In the genomic region with DNA sequence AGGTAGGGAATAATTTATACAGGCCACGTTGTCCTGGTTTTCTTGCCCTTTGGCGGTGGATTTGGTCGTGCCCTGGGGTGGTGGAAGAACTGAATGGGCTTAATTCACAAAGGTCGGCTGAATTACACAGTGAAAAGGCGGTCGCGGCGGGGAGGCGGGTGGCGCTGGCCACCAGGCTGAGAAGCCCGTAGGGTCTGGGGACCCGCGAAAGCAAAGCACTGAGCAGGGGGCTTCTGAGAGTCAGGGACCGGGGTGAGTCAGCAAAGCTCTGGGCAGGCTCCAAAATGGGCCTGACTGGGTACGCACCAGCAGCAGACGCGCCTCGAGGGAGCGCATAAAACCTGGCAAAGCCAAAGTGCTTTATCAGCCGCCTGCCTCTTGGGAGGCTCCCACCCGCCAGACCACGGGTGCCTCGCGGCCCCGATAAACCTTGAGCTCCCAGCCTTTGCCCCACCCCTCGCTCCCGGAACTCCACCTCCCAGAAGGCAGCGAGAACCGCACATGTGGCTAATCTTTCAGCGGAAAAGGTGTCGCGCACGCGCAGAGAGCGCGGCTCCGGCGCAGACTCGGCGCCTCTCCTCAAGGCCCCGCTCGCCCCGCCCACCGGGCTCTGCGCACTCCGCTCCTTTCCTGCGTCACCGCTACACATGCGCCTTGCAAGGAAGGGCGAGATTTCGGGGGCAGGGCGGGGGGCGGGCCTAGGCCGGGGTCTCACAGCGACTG, we compare ENCODE assay signal across 1 cellular context.
A peak's percentile ranks its signal among the peaks of the same experiment; 100 is the strongest.
TF ChIP-seq lines count a peak whose summit lies in the region.

No MANE protein-coding gene starts in this region.

TF ChIP-seq in K562, 482 proteins besides CTCF, POLR2A, EP300 and RAD21 (continued from another document and continues in another):
- TF ChIP-seq, protein P1, sequence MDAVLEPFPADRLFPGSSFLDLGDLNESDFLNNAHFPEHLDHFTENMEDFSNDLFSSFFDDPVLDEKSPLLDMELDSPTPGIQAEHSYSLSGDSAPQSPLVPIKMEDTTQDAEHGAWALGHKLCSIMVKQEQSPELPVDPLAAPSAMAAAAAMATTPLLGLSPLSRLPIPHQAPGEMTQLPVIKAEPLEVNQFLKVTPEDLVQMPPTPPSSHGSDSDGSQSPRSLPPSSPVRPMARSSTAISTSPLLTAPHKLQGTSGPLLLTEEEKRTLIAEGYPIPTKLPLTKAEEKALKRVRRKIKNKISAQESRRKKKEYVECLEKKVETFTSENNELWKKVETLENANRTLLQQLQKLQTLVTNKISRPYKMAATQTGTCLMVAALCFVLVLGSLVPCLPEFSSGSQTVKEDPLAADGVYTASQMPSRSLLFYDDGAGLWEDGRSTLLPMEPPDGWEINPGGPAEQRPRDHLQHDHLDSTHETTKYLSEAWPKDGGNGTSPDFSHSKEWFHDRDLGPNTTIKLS (IDR thresholded peaks at IDR 0.05; ENCODE audit: borderline replicate concordance, low read depth), result peak; percentile 85
- TF ChIP-seq NRF1 (conservative IDR thresholded peaks at IDR 0.05 in 1 of 2, IDR thresholded peaks at IDR 0.05 in 1 of 2) (peak; percentile 100), CBFA2T3 (IDR thresholded peaks at IDR 0.05) (peak; percentile 94), ZBTB7A (IDR thresholded peaks at IDR 0.05; ENCODE audit: borderline replicate concordance, control insufficient read depth, low read depth, low read length) (peak; percentile 63; the same call in 1 of the 2 replicates), HCFC1 (IDR thresholded peaks at IDR 0.05; ENCODE audit: low read depth, low read length) (peak; percentile 90), ZNF143 (CRISPR knock-in tag; IDR thresholded peaks at IDR 0.05) (peak; percentile 79), KAT8 (IDR thresholded peaks at IDR 0.05; ENCODE audit: low read depth) (no peak), HDAC1 (IDR thresholded peaks at IDR 0.05) (peak in 1 of 2 experiments; percentile 21; a peak in 2 of 4 replicates), ZNF23 (CRISPR knock-in tag; IDR thresholded peaks at IDR 0.05) (0 out of 2 replicates have a peak, but pooled peaks have one; percentile 25), HDAC2 (IDR thresholded peaks at IDR 0.05) (peak; percentile 76; the same call in 1 of the 2 replicates), TRIM24 (IDR thresholded peaks at IDR 0.05) (peak; percentile 13 to 47; a peak in 2 of 4 replicates), RBM22 (IDR thresholded peaks at IDR 0.05; ENCODE audit: low read depth, low read length, poor library complexity, severe bottlenecking) (peak; percentile 75), SIX5 (IDR thresholded peaks at IDR 0.05; ENCODE audit: borderline replicate concordance in 1 of 2, insufficient read depth in 1 of 2, low read depth in 1 of 2, low read length in 2 of 2) (peak; percentile 45 to 47; a peak in 3 of 4 replicates), ZBTB17 (CRISPR knock-in tag; IDR thresholded peaks at IDR 0.05) (peak; percentile 56; the same call in 1 of the 2 replicates), MIER1 (IDR thresholded peaks at IDR 0.05; ENCODE audit: low read depth) (no peak), YY1 (IDR thresholded peaks at IDR 0.05; ENCODE audit: borderline replicate concordance in 1 of 3, control insufficient read depth in 1 of 3, extremely low read depth in 1 of 3, insufficient read depth in 3 of 3, insufficient read length in 1 of 3, insufficient replicate concordance in 2 of 3, low read depth in 1 of 3, low read length in 2 of 3) (peak in 1 of 3 experiments; percentile 58), NFE2 (IDR thresholded peaks at IDR 0.05; ENCODE audit: low read depth) (peak; percentile 80; the same call in 1 of the 2 replicates), PHB (CRISPR knock-in tag; IDR thresholded peaks at IDR 0.05) (0 out of 2 replicates have a peak, but pooled peaks have one; percentile 45), BCOR (IDR thresholded peaks at IDR 0.05) (peak; percentile 51), HNRNPLL (IDR thresholded peaks at IDR 0.05; ENCODE audit: low read depth, low read length, poor library complexity, severe bottlenecking) (peak; percentile 96), SNRNP70 (optimal IDR thresholded peaks at IDR 0.05; ENCODE audit: low read depth, low read length) (no peak), PHF21A (IDR thresholded peaks at IDR 0.05; ENCODE audit: borderline replicate concordance, low read depth) (0 out of 2 replicates have a peak, but pooled peaks have one; percentile 39), ETV1 (tag; conservative IDR thresholded peaks at IDR 0.05; ENCODE audit: low read depth) (peak; percentile 28), ZNF12 (CRISPR knock-in tag; IDR thresholded peaks at IDR 0.05) (no peak), KAT2B (IDR thresholded peaks at IDR 0.05; ENCODE audit: low read depth, low read length) (no peak), HLTF (IDR thresholded peaks at IDR 0.05) (no peak), CTBP1 (IDR thresholded peaks at IDR 0.05; ENCODE audit: borderline replicate concordance) (peak; percentile 72)
- TF ChIP-seq, protein P2, sequence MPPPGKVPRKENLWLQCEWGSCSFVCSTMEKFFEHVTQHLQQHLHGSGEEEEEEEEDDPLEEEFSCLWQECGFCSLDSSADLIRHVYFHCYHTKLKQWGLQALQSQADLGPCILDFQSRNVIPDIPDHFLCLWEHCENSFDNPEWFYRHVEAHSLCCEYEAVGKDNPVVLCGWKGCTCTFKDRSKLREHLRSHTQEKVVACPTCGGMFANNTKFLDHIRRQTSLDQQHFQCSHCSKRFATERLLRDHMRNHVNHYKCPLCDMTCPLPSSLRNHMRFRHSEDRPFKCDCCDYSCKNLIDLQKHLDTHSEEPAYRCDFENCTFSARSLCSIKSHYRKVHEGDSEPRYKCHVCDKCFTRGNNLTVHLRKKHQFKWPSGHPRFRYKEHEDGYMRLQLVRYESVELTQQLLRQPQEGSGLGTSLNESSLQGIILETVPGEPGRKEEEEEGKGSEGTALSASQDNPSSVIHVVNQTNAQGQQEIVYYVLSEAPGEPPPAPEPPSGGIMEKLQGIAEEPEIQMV (tag; conservative IDR thresholded peaks at IDR 0.05; ENCODE audit: low read depth), result no peak
- TF ChIP-seq, protein P3, sequence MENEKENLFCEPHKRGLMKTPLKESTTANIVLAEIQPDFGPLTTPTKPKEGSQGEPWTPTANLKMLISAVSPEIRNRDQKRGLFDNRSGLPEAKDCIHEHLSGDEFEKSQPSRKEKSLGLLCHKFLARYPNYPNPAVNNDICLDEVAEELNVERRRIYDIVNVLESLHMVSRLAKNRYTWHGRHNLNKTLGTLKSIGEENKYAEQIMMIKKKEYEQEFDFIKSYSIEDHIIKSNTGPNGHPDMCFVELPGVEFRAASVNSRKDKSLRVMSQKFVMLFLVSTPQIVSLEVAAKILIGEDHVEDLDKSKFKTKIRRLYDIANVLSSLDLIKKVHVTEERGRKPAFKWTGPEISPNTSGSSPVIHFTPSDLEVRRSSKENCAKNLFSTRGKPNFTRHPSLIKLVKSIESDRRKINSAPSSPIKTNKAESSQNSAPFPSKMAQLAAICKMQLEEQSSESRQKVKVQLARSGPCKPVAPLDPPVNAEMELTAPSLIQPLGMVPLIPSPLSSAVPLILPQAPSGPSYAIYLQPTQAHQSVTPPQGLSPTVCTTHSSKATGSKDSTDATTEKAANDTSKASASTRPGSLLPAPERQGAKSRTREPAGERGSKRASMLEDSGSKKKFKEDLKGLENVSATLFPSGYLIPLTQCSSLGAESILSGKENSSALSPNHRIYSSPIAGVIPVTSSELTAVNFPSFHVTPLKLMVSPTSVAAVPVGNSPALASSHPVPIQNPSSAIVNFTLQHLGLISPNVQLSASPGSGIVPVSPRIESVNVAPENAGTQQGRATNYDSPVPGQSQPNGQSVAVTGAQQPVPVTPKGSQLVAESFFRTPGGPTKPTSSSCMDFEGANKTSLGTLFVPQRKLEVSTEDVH (IDR thresholded peaks at IDR 0.05; ENCODE audit: low read depth, partially characterized antibody), result no peak
- TF ChIP-seq, protein P4, sequence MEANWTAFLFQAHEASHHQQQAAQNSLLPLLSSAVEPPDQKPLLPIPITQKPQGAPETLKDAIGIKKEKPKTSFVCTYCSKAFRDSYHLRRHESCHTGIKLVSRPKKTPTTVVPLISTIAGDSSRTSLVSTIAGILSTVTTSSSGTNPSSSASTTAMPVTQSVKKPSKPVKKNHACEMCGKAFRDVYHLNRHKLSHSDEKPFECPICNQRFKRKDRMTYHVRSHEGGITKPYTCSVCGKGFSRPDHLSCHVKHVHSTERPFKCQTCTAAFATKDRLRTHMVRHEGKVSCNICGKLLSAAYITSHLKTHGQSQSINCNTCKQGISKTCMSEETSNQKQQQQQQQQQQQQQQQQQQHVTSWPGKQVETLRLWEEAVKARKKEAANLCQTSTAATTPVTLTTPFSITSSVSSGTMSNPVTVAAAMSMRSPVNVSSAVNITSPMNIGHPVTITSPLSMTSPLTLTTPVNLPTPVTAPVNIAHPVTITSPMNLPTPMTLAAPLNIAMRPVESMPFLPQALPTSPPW (CRISPR knock-in tag; IDR thresholded peaks at IDR 0.05), result peak; percentile 85
- TF ChIP-seq, protein P5, sequence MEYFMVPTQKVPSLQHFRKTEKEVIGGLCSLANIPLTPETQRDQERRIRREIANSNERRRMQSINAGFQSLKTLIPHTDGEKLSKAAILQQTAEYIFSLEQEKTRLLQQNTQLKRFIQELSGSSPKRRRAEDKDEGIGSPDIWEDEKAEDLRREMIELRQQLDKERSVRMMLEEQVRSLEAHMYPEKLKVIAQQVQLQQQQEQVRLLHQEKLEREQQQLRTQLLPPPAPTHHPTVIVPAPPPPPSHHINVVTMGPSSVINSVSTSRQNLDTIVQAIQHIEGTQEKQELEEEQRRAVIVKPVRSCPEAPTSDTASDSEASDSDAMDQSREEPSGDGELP (CRISPR knock-in tag; IDR thresholded peaks at IDR 0.05; ENCODE audit: borderline replicate concordance), result peak; percentile 95
- TF ChIP-seq, protein P6, sequence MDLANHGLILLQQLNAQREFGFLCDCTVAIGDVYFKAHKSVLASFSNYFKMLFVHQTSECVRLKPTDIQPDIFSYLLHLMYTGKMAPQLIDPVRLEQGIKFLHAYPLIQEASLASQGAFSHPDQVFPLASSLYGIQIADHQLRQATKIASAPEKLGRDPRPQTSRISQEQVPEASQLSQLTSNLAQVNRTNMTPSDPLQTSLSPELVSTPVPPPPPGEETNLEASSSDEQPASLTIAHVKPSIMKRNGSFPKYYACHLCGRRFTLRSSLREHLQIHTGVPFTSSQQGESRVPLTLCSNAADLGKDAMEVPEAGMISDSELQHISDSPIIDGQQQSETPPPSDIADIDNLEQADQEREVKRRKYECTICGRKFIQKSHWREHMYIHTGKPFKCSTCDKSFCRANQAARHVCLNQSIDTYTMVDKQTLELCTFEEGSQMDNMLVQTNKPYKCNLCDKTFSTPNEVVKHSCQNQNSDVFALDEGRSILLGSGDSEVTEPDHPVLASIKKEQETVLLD (IDR thresholded peaks at IDR 0.05), result peak; percentile 99
- TF ChIP-seq, protein P7, sequence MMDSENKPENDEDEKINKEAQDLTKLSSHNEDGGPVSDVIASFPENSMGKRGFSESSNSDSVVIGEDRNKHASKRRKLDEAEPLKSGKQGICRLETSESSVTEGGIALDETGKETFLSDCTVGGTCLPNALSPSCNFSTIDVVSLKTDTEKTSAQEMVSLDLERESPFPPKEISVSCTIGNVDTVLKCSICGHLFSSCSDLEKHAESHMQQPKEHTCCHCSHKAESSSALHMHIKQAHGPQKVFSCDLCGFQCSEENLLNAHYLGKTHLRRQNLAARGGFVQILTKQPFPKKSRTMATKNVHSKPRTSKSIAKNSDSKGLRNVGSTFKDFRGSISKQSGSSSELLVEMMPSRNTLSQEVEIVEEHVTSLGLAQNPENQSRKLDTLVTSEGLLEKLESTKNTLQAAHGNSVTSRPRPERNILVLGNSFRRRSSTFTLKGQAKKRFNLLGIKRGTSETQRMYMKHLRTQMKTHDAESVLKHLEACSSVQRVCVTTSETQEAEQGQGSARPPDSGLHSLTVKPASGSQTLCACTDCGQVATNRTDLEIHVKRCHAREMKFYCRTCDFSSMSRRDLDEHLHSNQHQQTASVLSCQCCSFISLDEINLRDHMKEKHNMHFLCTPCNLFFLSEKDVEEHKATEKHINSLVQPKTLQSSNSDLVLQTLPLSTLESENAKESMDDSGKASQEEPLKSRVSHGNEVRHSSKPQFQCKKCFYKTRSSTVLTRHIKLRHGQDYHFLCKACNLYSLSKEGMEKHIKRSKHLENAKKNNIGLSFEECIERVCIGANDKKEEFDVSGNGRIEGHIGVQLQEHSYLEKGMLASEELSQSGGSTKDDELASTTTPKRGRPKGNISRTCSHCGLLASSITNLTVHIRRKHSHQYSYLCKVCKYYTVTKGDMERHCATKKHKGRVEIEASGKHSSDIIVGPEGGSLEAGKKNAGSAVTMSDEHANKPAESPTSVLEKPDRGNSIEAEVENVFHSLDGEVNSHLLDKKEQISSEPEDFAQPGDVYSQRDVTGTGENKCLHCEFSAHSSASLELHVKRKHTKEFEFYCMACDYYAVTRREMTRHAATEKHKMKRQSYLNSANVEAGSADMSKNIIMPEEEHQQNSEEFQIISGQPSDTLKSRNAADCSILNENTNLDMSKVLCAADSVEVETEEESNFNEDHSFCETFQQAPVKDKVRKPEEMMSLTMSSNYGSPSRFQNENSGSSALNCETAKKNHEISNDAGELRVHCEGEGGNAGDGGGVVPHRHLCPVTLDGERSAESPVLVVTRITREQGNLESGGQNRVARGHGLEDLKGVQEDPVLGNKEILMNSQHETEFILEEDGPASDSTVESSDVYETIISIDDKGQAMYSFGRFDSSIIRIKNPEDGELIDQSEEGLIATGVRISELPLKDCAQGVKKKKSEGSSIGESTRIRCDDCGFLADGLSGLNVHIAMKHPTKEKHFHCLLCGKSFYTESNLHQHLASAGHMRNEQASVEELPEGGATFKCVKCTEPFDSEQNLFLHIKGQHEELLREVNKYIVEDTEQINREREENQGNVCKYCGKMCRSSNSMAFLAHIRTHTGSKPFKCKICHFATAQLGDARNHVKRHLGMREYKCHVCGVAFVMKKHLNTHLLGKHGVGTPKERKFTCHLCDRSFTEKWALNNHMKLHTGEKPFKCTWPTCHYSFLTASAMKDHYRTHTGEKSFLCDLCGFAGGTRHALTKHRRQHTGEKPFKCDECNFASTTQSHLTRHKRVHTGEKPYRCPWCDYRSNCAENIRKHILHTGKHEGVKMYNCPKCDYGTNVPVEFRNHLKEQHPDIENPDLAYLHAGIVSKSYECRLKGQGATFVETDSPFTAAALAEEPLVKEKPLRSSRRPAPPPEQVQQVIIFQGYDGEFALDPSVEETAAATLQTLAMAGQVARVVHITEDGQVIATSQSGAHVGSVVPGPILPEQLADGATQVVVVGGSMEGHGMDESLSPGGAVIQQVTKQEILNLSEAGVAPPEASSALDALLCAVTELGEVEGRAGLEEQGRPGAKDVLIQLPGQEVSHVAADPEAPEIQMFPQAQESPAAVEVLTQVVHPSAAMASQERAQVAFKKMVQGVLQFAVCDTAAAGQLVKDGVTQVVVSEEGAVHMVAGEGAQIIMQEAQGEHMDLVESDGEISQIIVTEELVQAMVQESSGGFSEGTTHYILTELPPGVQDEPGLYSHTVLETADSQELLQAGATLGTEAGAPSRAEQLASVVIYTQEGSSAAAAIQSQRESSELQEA (IDR thresholded peaks at IDR 0.05; ENCODE audit: low read depth), result 0 out of 2 replicates have a peak, but pooled peaks have one; percentile 15
- TF ChIP-seq, protein P8, sequence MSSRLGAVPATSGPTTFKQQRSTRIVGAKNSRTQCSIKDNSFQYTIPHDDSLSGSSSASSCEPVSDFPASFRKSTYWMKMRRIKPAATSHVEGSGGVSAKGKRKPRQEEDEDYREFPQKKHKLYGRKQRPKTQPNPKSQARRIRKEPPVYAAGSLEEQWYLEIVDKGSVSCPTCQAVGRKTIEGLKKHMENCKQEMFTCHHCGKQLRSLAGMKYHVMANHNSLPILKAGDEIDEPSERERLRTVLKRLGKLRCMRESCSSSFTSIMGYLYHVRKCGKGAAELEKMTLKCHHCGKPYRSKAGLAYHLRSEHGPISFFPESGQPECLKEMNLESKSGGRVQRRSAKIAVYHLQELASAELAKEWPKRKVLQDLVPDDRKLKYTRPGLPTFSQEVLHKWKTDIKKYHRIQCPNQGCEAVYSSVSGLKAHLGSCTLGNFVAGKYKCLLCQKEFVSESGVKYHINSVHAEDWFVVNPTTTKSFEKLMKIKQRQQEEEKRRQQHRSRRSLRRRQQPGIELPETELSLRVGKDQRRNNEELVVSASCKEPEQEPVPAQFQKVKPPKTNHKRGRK (tag; IDR thresholded peaks at IDR 0.05), result no peak
